9 cellular contexts compared by ENCODE assay signal in the genomic region with DNA sequence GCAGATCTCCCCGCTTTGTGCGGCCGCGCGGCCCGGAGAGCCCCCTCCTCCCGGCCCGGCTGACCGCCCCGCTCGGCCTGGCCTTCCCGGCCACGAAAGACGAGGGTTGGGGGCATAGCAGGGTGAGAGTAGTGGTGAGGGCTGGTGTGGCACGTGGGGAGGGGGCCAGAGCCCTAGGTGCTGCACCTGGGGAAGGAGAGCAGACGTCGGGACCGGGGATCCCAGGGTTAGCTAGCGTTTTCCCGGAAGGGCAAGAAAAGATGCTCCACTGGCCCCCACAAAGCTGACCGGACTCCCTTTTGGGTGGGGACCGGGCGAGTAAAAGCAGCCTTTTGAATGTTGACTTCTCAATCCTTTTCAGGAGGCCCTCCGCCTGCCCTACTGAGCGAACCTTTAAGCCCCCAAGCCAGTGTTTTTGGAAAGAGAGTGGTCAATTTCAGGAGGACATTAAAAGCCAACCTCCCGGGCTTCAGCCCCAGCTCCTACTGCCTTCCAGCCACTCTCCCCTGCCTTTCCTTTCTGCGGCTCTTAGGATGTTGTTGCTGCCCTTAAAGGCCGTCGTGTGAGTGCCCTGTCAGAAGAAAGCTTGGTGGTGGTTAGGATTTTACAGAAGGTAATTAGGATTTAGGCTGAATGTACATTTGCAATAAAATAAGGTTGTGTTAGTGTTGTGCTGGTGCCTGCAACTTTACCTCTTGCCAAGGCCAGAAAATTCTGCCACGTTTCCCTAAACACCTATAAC. TPM values are rescaled to one million over a fixed set of nuclear protein-coding genes. Genes with fewer than 3 reads are reported as not detected.
DNase-seq lines count a peak whose midpoint lies in the region; ATAC-seq, FAIRE-seq and TF ChIP-seq lines count a peak whose summit lies in the region.
"Had no signal": no experiment of that assay in that cellular context is flagged by ENCODE, and none has a peak within 500 bp of the region (broad histone marks: within the 10 kb centered on the region; RNA-seq: fewer than 3 reads in every experiment).

No MANE protein-coding gene starts in this region.

- POLR2A ChIA-PET in K562 (lab: Yijun Ruan, JAX) = interaction anchor here (0.6 to 2.3 kb wide), 5 partner anchors 11 to 120 kb away, joined by 3 to 8 read pairs (median 4); no protein-coding TSS in a partner anchor

- H3K36me3 ChIP-seq in K562 (ENCODE audit: control insufficient read depth, insufficient read depth, low read length) (no peaks in the 10 kb centered on the region), lung (ENCODE audit: control insufficient read depth in 2 of 2, insufficient read depth in 2 of 2, low read length in 2 of 2) (no peaks in the 10 kb centered on the region)

- intact Hi-C loops in activated naive CD4-positive, alpha-beta T cell treated with anti-CD3 and anti-CD28 coated beads for 36 hours (cut with micrococcal nuclease) = loop anchor here (10.0 kb wide), 1 partner anchor 472 kb away; a partner anchor contains a TSS
- intact Hi-C loops in K562 (cut with micrococcal nuclease) = no loop called here

- H3K27ac ChIP-seq in K562 (ENCODE audit: extremely low read depth, low read depth, low read length) (no peak overlapping the region), lung (ENCODE audit: low read depth in 1 of 2, low read length in 1 of 2) (peak overlapping the region; percentile 38 to 68)

- ATAC-seq in K562 = no peak; the same call in 2 of the 3 replicates
- ATAC-seq in lung (ENCODE audit: insufficient read depth, low FRiP score) = peak; percentile 7
- ATAC-seq in HG02642 (IDR thresholded peaks at IDR 0.05; ENCODE audit: poor library complexity, unreplicated experiment) = no peak

- no peak for DNase-seq in activated naive CD4-positive, alpha-beta T cell treated with anti-CD3 and anti-CD28 coated beads for 36 hours
- DNase-seq in activated naive CD4-positive, alpha-beta T cell treated with Interleukin-2 at 50 U/mL for 16 hours = no peak
- DNase-seq in K562 (ENCODE audit: extremely low read depth in 1 of 4, low spot score in 3 of 4) (no peak), lung (ENCODE audit: low spot score) (no peak), type B pancreatic cell (ENCODE audit: extremely low spot score, unreplicated experiment) (no peak), DMS153 (lab: John Stamatoyannopoulos, UW) (no peak), HUDEP-2 (lab: John Stamatoyannopoulos, UW; ENCODE audit: unreplicated experiment in 76 of 76) (no peak)

- H3K79me2 ChIP-seq in K562 (ENCODE audit: control insufficient read depth, insufficient read depth, low read length) = no peaks in the 10 kb centered on the region

- no peaks in the 10 kb centered on the region for H3K9me1 ChIP-seq in K562 (ENCODE audit: control insufficient read depth, insufficient read depth, low read length)

- in situ Hi-C loops in K562 (cut with MboI) = no loop called here

- H3K27me3 Mint-ChIP-seq in activated naive CD4-positive, alpha-beta T cell treated with anti-CD3 and anti-CD28 coated beads for 36 hours (ENCODE audit: low read depth) = peaks cover 2% of the 10 kb centered on the region
- H3K27me3 Mint-ChIP-seq in type B pancreatic cell = peaks cover 34% of the 10 kb centered on the region

- no peak for TF ChIP-seq POLR2A in K562 (conservative IDR thresholded peaks at IDR 0.05)

- H3K4me2 ChIP-seq in K562 (ENCODE audit: insufficient read depth, low read length) = peak overlapping the region; percentile 77

- 23% methylated on average over 26 of the region's 30 CpGs for WGBS in K562 (ENCODE audit: insufficient coverage, low coverage, missing lambda C conversion rate)
- 26 to 44% methylated on average over 19 to 30 of the region's 30 CpGs for WGBS in lung, 2 donors

- peak overlapping the region; percentile 53 to 88 for H3K9ac ChIP-seq in K562 (ENCODE audit: insufficient read depth in 1 of 2, low read depth in 2 of 2, low read length in 2 of 2)

- H4K20me1 ChIP-seq in K562 (replicated peaks; ENCODE audit: control insufficient read depth, insufficient read depth, low read length) = no peaks in the 10 kb centered on the region; the same call in 1 of the 2 replicates

- CTCF ChIA-PET in activated naive CD4-positive, alpha-beta T cell treated with anti-CD3 and anti-CD28 coated beads for 36 hours (lab: Charles Lee) = interaction anchor here (0.6 to 2.8 kb wide), 9 partner anchors 9 to 357 kb away, joined by 3 to 12 read pairs (median 3); no protein-coding TSS in a partner anchor
- CTCF ChIA-PET in K562 (lab: Yijun Ruan, JAX; ENCODE audit: low intra/inter-chr PET ratio) = no interaction called here

- peaks cover 40% of the 10 kb centered on the region for H3K4me1 Mint-ChIP-seq in activated naive CD4-positive, alpha-beta T cell treated with anti-CD3 and anti-CD28 coated beads for 36 hours (ENCODE audit: low read depth)
- H3K4me1 Mint-ChIP-seq in type B pancreatic cell (ENCODE audit: unreplicated experiment) = peaks cover 27% of the 10 kb centered on the region

- peaks cover 6 to 23% of the 10 kb centered on the region in 2 experiments; a peak in 4 of 5 replicates for H3K4me1 ChIP-seq in K562 (replicated peaks in 1 of 2; ENCODE audit: control insufficient read depth in 2 of 2, insufficient read depth in 2 of 2, low read length in 2 of 2)
- H3K4me1 ChIP-seq in lung (ENCODE audit: control insufficient read depth in 2 of 2, insufficient read depth in 2 of 2, low read length in 2 of 2) = peaks cover 0 to 4% of the 10 kb centered on the region in 2 donors

- peak overlapping the region; percentile 68 for H3K27ac Mint-ChIP-seq in activated naive CD4-positive, alpha-beta T cell treated with anti-CD3 and anti-CD28 coated beads for 36 hours
- peak overlapping the region; percentile 74 for H3K27ac Mint-ChIP-seq in type B pancreatic cell

- no peaks in the 10 kb centered on the region for H3K9me3 Mint-ChIP-seq in activated naive CD4-positive, alpha-beta T cell treated with anti-CD3 and anti-CD28 coated beads for 36 hours
- H3K9me3 Mint-ChIP-seq in type B pancreatic cell = no peaks in the 10 kb centered on the region

- H3K36me3 Mint-ChIP-seq in activated naive CD4-positive, alpha-beta T cell treated with anti-CD3 and anti-CD28 coated beads for 36 hours (ENCODE audit: low read depth) = peaks cover 29% of the 10 kb centered on the region
- no peaks in the 10 kb centered on the region for H3K36me3 Mint-ChIP-seq in type B pancreatic cell

- H3K4me3 Mint-ChIP-seq in activated naive CD4-positive, alpha-beta T cell treated with anti-CD3 and anti-CD28 coated beads for 36 hours = peak overlapping the region; percentile 69
- peak overlapping the region; percentile 82 for H3K4me3 Mint-ChIP-seq in type B pancreatic cell

- no TSS peak for BruUV-seq in K562 (replicated peaks; lab: Mats Ljungman, UMichigan)

- H3K9me3 ChIP-seq in K562 (replicated peaks; ENCODE audit: control insufficient read depth, insufficient read depth, low read depth, low read length) (no peaks in the 10 kb centered on the region), lung (ENCODE audit: control insufficient read depth in 2 of 2, insufficient read depth in 1 of 2, low read length in 1 of 2) (no peaks in the 10 kb centered on the region)

- peak overlapping the region; percentile 79 for H2AFZ ChIP-seq in K562 (ENCODE audit: low read depth, low read length)

- H3K4me3 ChIP-seq in K562 (peak overlapping the region; percentile 63), lung (peak overlapping the region; percentile 10)

- TF ChIP-seq EP300 in K562 (IDR thresholded peaks at IDR 0.05; ENCODE audit: low read length) = no peak

- no peak for FAIRE-seq in K562 (lab: Jason Lieb, UNC)
- FAIRE-seq: G401.6 had no signal

- no peak for TF ChIP-seq RAD21 in K562 (CRISPR knock-in tag; conservative IDR thresholded peaks at IDR 0.05 in 1 of 2, IDR thresholded peaks at IDR 0.05 in 1 of 2)

- H3K27me3 ChIP-seq in K562 (ENCODE audit: control insufficient read depth in 2 of 2, insufficient read depth in 2 of 2, low read length in 2 of 2) (peaks cover 10 to 29% of the 10 kb centered on the region in 2 experiments), lung (ENCODE audit: control insufficient read depth, insufficient read depth) (no peaks in the 10 kb centered on the region)

- TF ChIP-seq CTCF in K562 (IDR thresholded peaks at IDR 0.05 in 2 of 3, conservative IDR thresholded peaks at IDR 0.05 in 1 of 3; ENCODE audit: insufficient read depth in 2 of 3, low read depth in 1 of 3, low read length in 3 of 3) (no peak), lung (IDR thresholded peaks at IDR 0.05; ENCODE audit: control extremely low read depth, extremely low read depth) (no peak), type B pancreatic cell (conservative IDR thresholded peaks at IDR 0.05) (peak; percentile 38)

TF ChIP-seq in K562, 482 proteins besides CTCF, POLR2A, EP300 and RAD21 (continues in another document):
- TF ChIP-seq KDM5B (IDR thresholded peaks at IDR 0.05; ENCODE audit: insufficient replicate concordance, low read depth, low read length) = peak; percentile 34

RNA-seq across cellular contexts. Expression of a gene that starts 0.7 kb away (rescaled TPM):
- total RNA-seq in activated naive CD4-positive, alpha-beta T cell treated with anti-CD3 and anti-CD28 coated beads for 36 hours = 10 to 100 TPM; 75.1 to 77.9 TPM
- total RNA-seq in K562 (2011; cell fraction: chromatin; rRNA removed; ENCODE audit: low replicate concordance) = 16.1 and 29.2 TPM in 2 replicates
- total RNA-seq in K562 (2011; cell fraction: nucleolus; rRNA removed) = 6.1 and 8.3 TPM in 2 replicates
- 10.3 and 15.1 TPM in 2 replicates for total RNA-seq in K562 (2011; cell fraction: nucleoplasm; rRNA removed)
- total RNA-seq in K562 (2014; rRNA removed) (0.33 and 2.0 TPM in 2 replicates), K562 (2014; rRNA removed; fragmentation: Illumina TruSeq; extraction: Trizol) (0.55 and 0.96 TPM in 2 replicates), K562 (2015; rRNA removed; fragmentation: Illumina TruSeq; extraction: Trizol) (0.11 and 0.40 TPM in 2 replicates), K562 (2021) (1.7 and 2.0 TPM in 2 replicates), lung (10 to 100 TPM in 1 of 2 donors, 1 to 10 TPM in 1; 5.7 to 17.4 TPM), type B pancreatic cell (ENCODE audit: low replicate concordance) (8.5 and 33.5 TPM in 2 replicates)
- polyA plus RNA-seq in K562 (2011; rRNA removed) (3.1 and 3.3 TPM in 2 replicates), K562 (2014; fragmentation: Illumina TruSeq; extraction: Trizol) (0.59 and 0.91 TPM in 2 replicates), K562 (2014; fragmentation: Nextera tagmentation; extraction: Ambion mirVana) (under 1 TPM; 0.06 to 0.11 TPM), K562 (2014; rRNA removed) (0.61 and 0.65 TPM in 2 replicates), lung (under 1 TPM; 0.78 to 0.79 TPM)
- polyA plus RNA-seq in K562 (2011; cell fraction: cytosol; rRNA removed) = 1.5 and 2.1 TPM in 2 replicates
- polyA plus RNA-seq in K562 (2011; cell fraction: nucleus; rRNA removed) = 5.2 and 7.8 TPM in 2 replicates
- 1.0 and 1.2 TPM in 2 replicates for polyA plus RNA-seq in K562 (2012)
- 9.8 and 11.4 TPM in 2 replicates for polyA minus RNA-seq in K562 (2011; rRNA and poly(A)+ RNA removed)
- 2.3 and 3.9 TPM in 2 replicates for polyA minus RNA-seq in K562 (2011; cell fraction: cytosol; rRNA and poly(A)+ RNA removed)
- 14.8 and 19.3 TPM in 2 replicates for polyA minus RNA-seq in K562 (2011; cell fraction: nucleus; rRNA and poly(A)+ RNA removed)
